1 cellular context compared by ENCODE assay signal in genomic region chr17:46770439-46770817, GRCh38.
TF ChIP-seq lines count a peak whose summit lies in the region.

No MANE protein-coding gene starts in this region.

TF ChIP-seq in H1, 55 proteins besides CTCF, POLR2A, EP300 and RAD21:
- no peak for TF ChIP-seq TCF12 (IDR thresholded peaks at IDR 0.05; ENCODE audit: low read depth, low read length)
- peak; percentile 35; the same call in 1 of the 2 replicates for TF ChIP-seq MAX (IDR thresholded peaks at IDR 0.05)
- TF ChIP-seq E2F6 (IDR thresholded peaks at IDR 0.05) = 0 out of 2 replicates have a peak, but pooled peaks have one; percentile 10
- no peak for TF ChIP-seq NRF1 (IDR thresholded peaks at IDR 0.05; ENCODE audit: low read depth, low read length)
